ENCODE assay signal across 20 cellular contexts in the genomic region with DNA sequence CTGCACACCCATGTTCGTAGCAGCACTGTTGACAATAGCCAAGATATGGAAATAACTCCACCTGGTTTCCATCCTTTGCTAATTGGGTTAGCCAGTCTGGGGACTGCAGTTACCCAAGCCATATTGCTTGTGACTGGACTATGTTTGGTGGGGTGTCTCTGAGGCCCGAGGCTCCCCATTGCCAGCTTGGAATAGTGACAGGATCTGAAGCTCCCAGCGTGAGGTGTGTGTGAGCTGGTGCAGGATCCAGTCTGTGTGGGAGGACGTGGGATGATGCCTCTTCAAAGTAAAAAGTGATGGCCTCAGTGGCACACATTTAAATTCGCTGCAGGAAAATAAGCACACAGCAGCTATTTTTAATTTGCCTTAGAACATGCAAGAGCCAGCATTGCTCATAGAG.
DNase-seq lines count a peak whose midpoint lies in the region; ATAC-seq and TF ChIP-seq lines count a peak whose summit lies in the region.
"Had no signal": no experiment of that assay in that cellular context is flagged by ENCODE, and none has a peak within 500 bp of the region (broad histone marks: within the 10 kb centered on the region; RNA-seq: fewer than 3 reads in every experiment).

No MANE protein-coding gene starts in this region.

- no peaks in the 10 kb centered on the region for H3K79me2 ChIP-seq in mammary epithelial cell (ENCODE audit: insufficient read depth, low read length)

- no peak for TF ChIP-seq CTCF in endodermal cell (conservative IDR thresholded peaks at IDR 0.05)
- TF ChIP-seq CTCF in left lung (IDR thresholded peaks at IDR 0.05) = no peak
- TF ChIP-seq CTCF in mammary epithelial cell (conservative IDR thresholded peaks at IDR 0.05 in 1 of 2, IDR thresholded peaks at IDR 0.05 in 1 of 2; ENCODE audit: extremely low read depth in 1 of 2, insufficient read depth in 1 of 2, low read depth in 1 of 2, low read length in 2 of 2) = no peak

- no peaks in the 10 kb centered on the region for H3K27me3 Mint-ChIP-seq in endodermal cell (ENCODE audit: insufficient read depth)

- peak; percentile 16 to 68 for DNase-seq in NCI-H526 (lab: John Stamatoyannopoulos, UW)
- no peak for DNase-seq in NCI-H526 treated with DMSO at 0.1 percent for 48 hours (lab: John Stamatoyannopoulos, UW)
- peak; percentile 14 for DNase-seq in endodermal cell
- peak; percentile 34 for DNase-seq in occipital lobe (lab: John Stamatoyannopoulos, UW)
- no peak for DNase-seq in NCI-H1436 (lab: John Stamatoyannopoulos, UW)
- no peak for DNase-seq in left lung
- DNase-seq in mammary epithelial cell = no peak
- DNase-seq: CD4-positive, alpha-beta memory T cell; DMS153; DMS79; GF-D8; GOT3; H7; HFFc6 had no signal

- H3K27ac ChIP-seq in endodermal cell (ENCODE audit: low read depth, low read length) (no peak overlapping the region), left lung (no peak overlapping the region), mammary epithelial cell (ENCODE audit: insufficient read depth, low read depth, low read length) (no peak overlapping the region)
- H3K27ac ChIP-seq: 22Rv1, A549, BLaER1, HL-60 had no signal

- H3K4me1 ChIP-seq in endodermal cell (ENCODE audit: control insufficient read depth, insufficient read depth, low read length) (no peaks in the 10 kb centered on the region), left lung (peaks cover 0 to 2% of the 10 kb centered on the region in 2 donors), mammary epithelial cell (ENCODE audit: insufficient read depth, low read length) (peaks cover 16% of the 10 kb centered on the region)
- H3K4me1 ChIP-seq: A549, BLaER1 had no signal

- H3K36me3 ChIP-seq in endodermal cell (ENCODE audit: control insufficient read depth, insufficient read depth, low read length) (no peaks in the 10 kb centered on the region), left lung (no peaks in the 10 kb centered on the region), mammary epithelial cell (ENCODE audit: insufficient read depth, low read length) (no peaks in the 10 kb centered on the region)
- H3K36me3 ChIP-seq: BLaER1 had no signal

- in situ Hi-C loops in mammary epithelial cell (cut with MboI; ENCODE audit: low sequenced_read_pairs in 2 of 2) = no loop called here

- no peaks in the 10 kb centered on the region for H3K9me3 Mint-ChIP-seq in endodermal cell
- H3K9me3 Mint-ChIP-seq: CD14-positive monocyte; CD4-positive, alpha-beta memory T cell; HFFc6 had no signal

- H3K4me3 ChIP-seq in endodermal cell (ENCODE audit: low read length) (no peak overlapping the region), left lung (no peak overlapping the region), mammary epithelial cell (replicated peaks in 1 of 3; ENCODE audit: insufficient read depth in 1 of 3, low read depth in 2 of 3, low read length in 3 of 3) (no peak overlapping the region)
- H3K4me3 ChIP-seq: A549, BLaER1 had no signal

- no peak for ATAC-seq in left lung
- ATAC-seq: A549, HCT116 had no signal

- no peak overlapping the region for H3K9ac ChIP-seq in endodermal cell (ENCODE audit: extremely low read depth, low read length, poor library complexity, severe bottlenecking)
- no peak overlapping the region for H3K9ac ChIP-seq in mammary epithelial cell (ENCODE audit: insufficient read depth, low read length)
- H3K9ac ChIP-seq: BLaER1 had no signal

- H2AFZ ChIP-seq in mammary epithelial cell (ENCODE audit: low read depth, low read length) = no peak overlapping the region

- no peak overlapping the region for H3K4me2 ChIP-seq in mammary epithelial cell (ENCODE audit: insufficient read depth, low read depth, low read length)
- H3K4me2 ChIP-seq: A549, BLaER1 had no signal

- dilution Hi-C loops in mammary epithelial cell (cut with HindIII; ENCODE audit: low sequenced_read_pairs) = no loop called here

- H4K20me1 ChIP-seq in mammary epithelial cell (ENCODE audit: insufficient read depth, low read length) = peaks cover 2% of the 10 kb centered on the region
- H4K20me1 ChIP-seq: BLaER1 had no signal

- 91 to 92% methylated on average over 4 to 5 of the region's 5 CpGs for WGBS in endodermal cell (ENCODE audit: insufficient coverage in 1 of 2, insufficient read length in 1 of 2), 2 experiments
- WGBS in mammary epithelial cell (ENCODE audit: low coverage, missing lambda C conversion rate) = 86% methylated on average over 5 of the region's 5 CpGs

- H3K27ac Mint-ChIP-seq in endodermal cell = no peak overlapping the region
- H3K27ac Mint-ChIP-seq: CD14-positive monocyte; CD4-positive, alpha-beta memory T cell; HFFc6 had no signal

- H3K27me3 ChIP-seq in endodermal cell (ENCODE audit: control insufficient read depth, insufficient read depth, low read length, poor library complexity, severe bottlenecking) (no peaks in the 10 kb centered on the region), left lung (peaks cover 0 to 4% of the 10 kb centered on the region in 2 donors), mammary epithelial cell (ENCODE audit: insufficient read depth, low read length) (no peaks in the 10 kb centered on the region)
- H3K27me3 ChIP-seq: BLaER1 had no signal

- H3K4me3 Mint-ChIP-seq in endodermal cell = no peak overlapping the region
- H3K4me3 Mint-ChIP-seq: CD14-positive monocyte; CD4-positive, alpha-beta memory T cell; HFFc6 had no signal

- H3K9me3 ChIP-seq in endodermal cell (ENCODE audit: control insufficient read depth, low read length) (no peaks in the 10 kb centered on the region), left lung (no peaks in the 10 kb centered on the region), mammary epithelial cell (replicated peaks; ENCODE audit: insufficient read depth, low read length) (no peaks in the 10 kb centered on the region)
- H3K9me3 ChIP-seq: A549, BLaER1 had no signal

- CTCF ChIA-PET in mammary epithelial cell (lab: Charles Lee; ENCODE audit: low non-redundant PET) = no interaction called here

- H3K36me3 Mint-ChIP-seq in endodermal cell (ENCODE audit: low read depth) = no peaks in the 10 kb centered on the region
- H3K36me3 Mint-ChIP-seq: CD14-positive monocyte; CD4-positive, alpha-beta memory T cell had no signal

- H3K4me1 Mint-ChIP-seq in endodermal cell = peaks cover 12% of the 10 kb centered on the region

- intact Hi-C loops in left lung (cut with DNase I) = no loop called here
- intact Hi-C loops in mammary epithelial cell (cut with micrococcal nuclease) = no loop called here

- BruUV-seq in mammary epithelial cell (replicated peaks; lab: Mats Ljungman, UMichigan) = no TSS peak

Comparison
In these comparisons a context has a peak if more than half of its experiments do, and no peak if none do; other contexts are left out.
1. DNase-seq: peak in NCI-H526 (2 of 2), endodermal cell (single experiment) and occipital lobe (single experiment); none in NCI-H526 treated with DMSO at 0.1 percent for 48 hours (single experiment), NCI-H1436 (single experiment), left lung (0 of 2) and mammary epithelial cell (single experiment).